Comparison of ENCODE assay signal across 9 cellular contexts in the genomic region with DNA sequence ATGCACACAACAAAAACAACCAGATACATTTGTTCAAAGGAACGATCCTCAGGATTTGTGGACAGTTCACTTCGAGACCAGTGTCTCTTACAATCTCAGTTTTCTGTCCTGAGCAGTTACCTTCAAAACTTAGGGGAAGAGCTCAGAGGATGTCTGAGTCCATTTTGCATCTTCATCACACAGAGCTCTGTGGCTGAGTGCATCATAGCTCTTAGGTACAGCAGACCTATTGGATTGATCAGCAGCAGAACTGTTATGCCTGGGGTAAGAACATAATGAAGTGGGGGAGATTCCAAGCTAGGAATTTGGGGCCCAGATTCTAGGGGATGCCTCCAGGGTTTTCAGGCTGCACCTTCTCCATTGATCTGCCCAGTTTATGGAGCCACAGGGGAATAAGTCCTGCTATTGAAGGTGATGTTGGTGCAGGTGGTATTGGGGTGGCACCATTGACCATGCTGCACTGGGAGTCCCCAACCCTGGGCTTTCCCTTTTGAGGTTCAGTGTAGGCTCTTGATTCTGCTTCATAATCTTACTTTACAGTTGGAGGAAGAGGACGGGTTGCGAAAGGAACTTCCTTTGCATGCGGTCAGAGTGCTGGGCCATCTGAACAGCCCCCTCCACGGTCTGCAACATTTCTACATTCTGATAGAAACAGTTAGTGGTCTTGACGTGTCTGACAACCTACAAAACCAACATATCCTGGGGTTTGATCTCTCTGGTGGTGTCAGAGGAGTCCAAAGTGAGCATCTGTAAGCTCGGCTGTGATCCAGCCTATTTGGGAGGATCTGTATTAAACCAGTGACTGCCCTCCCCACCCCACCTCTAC.
A peak's percentile ranks its signal among the peaks of the same experiment; 100 is the strongest.
DNase-seq lines count a peak whose midpoint lies in the region; ATAC-seq, FAIRE-seq and TF ChIP-seq lines count a peak whose summit lies in the region.
"Had no signal": no experiment of that assay in that cellular context is flagged by ENCODE, and none has a peak within 500 bp of the region (broad histone marks: within the 10 kb centered on the region; RNA-seq: fewer than 3 reads in every experiment).

No MANE protein-coding gene starts in this region.

- peaks cover 59% of the 10 kb centered on the region for H3K4me1 Mint-ChIP-seq in T-helper 2 cell treated with Interferon-gamma antibody and Interleukin-4, amounts not matched to agents 5 μg/mL and 100 μg/mL, for 36 hours (ENCODE audit: low read depth)

- H3K9me3 ChIP-seq in right atrium auricular region (no peaks in the 10 kb centered on the region), kidney (ENCODE audit: control insufficient read depth in 1 of 2, low read length in 2 of 2) (peaks cover 0 to 4% of the 10 kb centered on the region in 2 donors)

- TF ChIP-seq CTCF in right atrium auricular region (IDR thresholded peaks at IDR 0.05) (no peak), kidney (IDR thresholded peaks at IDR 0.05; ENCODE audit: borderline replicate concordance, extremely low read depth, insufficient read depth) (no peak)

- H3K9me3 Mint-ChIP-seq in T-helper 2 cell treated with Interferon-gamma antibody and Interleukin-4, amounts not matched to agents 5 μg/mL and 100 μg/mL, for 36 hours = peaks cover 21% of the 10 kb centered on the region

- H3K27me3 Mint-ChIP-seq in T-helper 2 cell treated with Interferon-gamma antibody and Interleukin-4, amounts not matched to agents 5 μg/mL and 100 μg/mL, for 36 hours (ENCODE audit: low read depth) = no peaks in the 10 kb centered on the region

- no peak for FAIRE-seq in kidney (lab: Jason Lieb, UNC)

- H3K27ac ChIP-seq in right atrium auricular region = no peak overlapping the region
- no peak overlapping the region for H3K27ac ChIP-seq in kidney (ENCODE audit: low read depth in 2 of 2, low read length in 2 of 2)

- intact Hi-C loops in Right ventricle myocardium inferior (cut with DNase I) (no loop called here), kidney (cut with DNase I) (no loop called here)

- H3K27me3 ChIP-seq in right atrium auricular region = no peaks in the 10 kb centered on the region

- no peak for DNase-seq in Right ventricle myocardium inferior (ENCODE audit: missing footprints)
- no peak for DNase-seq in right atrium auricular region (ENCODE audit: low spot score)
- peak; percentile 58 for DNase-seq in T-helper 2 cell treated with Interferon-gamma antibody and Interleukin-4, amounts not matched to agents 5 μg/mL and 100 μg/mL, for 36 hours (ENCODE audit: low spot score)
- peak; percentile 54 for DNase-seq in germinal center (ENCODE audit: low spot score)
- DNase-seq in kidney = no peak
- no peak for DNase-seq in NCI-H2227 treated with DMSO at 0.1 percent for 48 hours (lab: John Stamatoyannopoulos, UW)
- no peak for DNase-seq in NCI-H524 treated with DMSO at 0.1 percent for 48 hours (lab: John Stamatoyannopoulos, UW)

- H3K36me3 Mint-ChIP-seq in T-helper 2 cell treated with Interferon-gamma antibody and Interleukin-4, amounts not matched to agents 5 μg/mL and 100 μg/mL, for 36 hours (ENCODE audit: low read depth) = peaks cover 62% of the 10 kb centered on the region

- H3K4me3 ChIP-seq in right atrium auricular region = no peak overlapping the region
- no peak overlapping the region for H3K4me3 ChIP-seq in kidney (ENCODE audit: low read length in 2 of 2)
- H3K4me3 ChIP-seq: lung had no signal

- H3K27ac Mint-ChIP-seq in T-helper 2 cell treated with Interferon-gamma antibody and Interleukin-4, amounts not matched to agents 5 μg/mL and 100 μg/mL, for 36 hours = peak overlapping the region; percentile 73

- H3K4me3 Mint-ChIP-seq in T-helper 2 cell treated with Interferon-gamma antibody and Interleukin-4, amounts not matched to agents 5 μg/mL and 100 μg/mL, for 36 hours = peak overlapping the region; percentile 68

- H3K9ac ChIP-seq in kidney (ENCODE audit: low read length in 2 of 2) = no peak overlapping the region

- H3K36me3 ChIP-seq in right atrium auricular region (no peaks in the 10 kb centered on the region), kidney (ENCODE audit: control insufficient read depth in 1 of 2, insufficient read depth in 2 of 2, low read length in 2 of 2) (no peaks in the 10 kb centered on the region)

- peak; percentile 54 for ATAC-seq in Right ventricle myocardium inferior
- peak; percentile 82 for ATAC-seq in HG03095 (IDR thresholded peaks at IDR 0.05; ENCODE audit: unreplicated experiment)

- H3K4me1 ChIP-seq in right atrium auricular region = peaks cover 0 to 14% of the 10 kb centered on the region in 2 donors
- H3K4me1 ChIP-seq in kidney (ENCODE audit: control insufficient read depth in 1 of 2, insufficient read depth in 1 of 2, low read depth in 1 of 2, low read length in 2 of 2) = peaks cover 0 to 2% of the 10 kb centered on the region in 2 donors

Comparison
In these comparisons a context has a peak if more than half of its experiments do, and no peak if none do; other contexts are left out.
1. DNase-seq: peak in T-helper 2 cell treated with Interferon-gamma antibody and Interleukin-4, amounts not matched to agents 5 μg/mL and 100 μg/mL, for 36 hours (single experiment) and germinal center (single experiment); none in Right ventricle myocardium inferior (single experiment), right atrium auricular region (single experiment), kidney (single experiment), NCI-H2227 treated with DMSO at 0.1 percent for 48 hours (single experiment) and NCI-H524 treated with DMSO at 0.1 percent for 48 hours (single experiment).